ENCODE assay signal across 7 cellular contexts in the genomic region with DNA sequence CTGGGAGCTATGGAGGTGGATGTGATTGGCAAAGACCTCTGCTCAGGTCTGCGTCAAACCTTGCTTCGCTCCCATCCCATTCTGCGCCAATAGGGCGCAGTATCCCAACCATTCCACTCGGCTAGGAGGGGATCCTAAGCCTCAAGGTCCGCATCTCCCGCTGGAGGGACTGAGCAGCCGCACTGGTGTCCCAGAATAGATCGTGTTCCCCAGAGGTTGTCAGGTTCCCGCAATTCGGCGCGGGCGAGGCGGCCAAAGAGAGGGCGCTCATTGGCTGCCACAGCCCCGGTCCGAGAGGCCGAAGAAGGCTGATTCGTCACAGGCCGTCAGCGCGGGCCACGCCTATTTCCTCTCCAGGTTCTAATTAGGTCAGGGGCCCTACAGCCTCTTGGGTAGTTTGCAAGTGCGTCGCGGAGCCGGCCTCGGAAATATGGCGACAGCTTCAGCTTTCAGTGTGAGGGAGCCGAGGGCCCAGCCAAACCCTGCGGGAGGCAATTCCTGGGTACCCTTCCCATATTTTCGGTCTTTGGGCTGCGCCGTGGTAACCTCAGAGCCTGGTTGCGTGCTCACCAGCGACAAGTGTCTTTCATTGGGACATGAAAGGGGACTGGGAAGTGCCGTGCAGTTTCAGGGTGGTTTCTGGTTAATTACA.
A peak's percentile ranks its signal among the peaks of the same experiment; 100 is the strongest.
DNase-seq lines count a peak whose midpoint lies in the region; ATAC-seq and TF ChIP-seq lines count a peak whose summit lies in the region.

No MANE protein-coding gene starts in this region.

- peak overlapping the region; percentile 87 for H3K4me3 ChIP-seq in coronary artery

- TF ChIP-seq CTCF in coronary artery (IDR thresholded peaks at IDR 0.05) = no peak

- peak overlapping the region; percentile 94 to 99 for H3K27ac ChIP-seq in coronary artery

- ATAC-seq in GM18517 (IDR thresholded peaks at IDR 0.05; ENCODE audit: unreplicated experiment) = peak; percentile 100
- ATAC-seq in HG02973 (IDR thresholded peaks at IDR 0.05; ENCODE audit: unreplicated experiment) = peak; percentile 98

- DNase-seq in NCI-H2196 treated with DMSO at 0.1 percent for 48 hours (lab: John Stamatoyannopoulos, UW; ENCODE audit: unreplicated experiment) = peak; percentile 79
- peak; percentile 95 for DNase-seq in activated CD4-positive, alpha-beta T cell treated with anti-CD3 and anti-CD28 coated beads for 48 hours
- peak; percentile 99 for DNase-seq in coronary artery (ENCODE audit: low spot score)
- peak; percentile 99 for DNase-seq in left kidney (ENCODE audit: low read depth, low spot score)
- DNase-seq in stimulated activated CD4-positive, alpha-beta T cell treated with anti-CD3 and anti-CD28 coated beads, Interleukin-2, amount 100 ng/mL, for 24 hours = peak; percentile 91 to 94

Comparison
In these comparisons a context has a peak if more than half of its experiments do, and no peak if none do; other contexts are left out.
1. Peak in every context shown above with its lines: DNase-seq, ATAC-seq, H3K4me3 ChIP-seq and H3K27ac ChIP-seq.